Comparison of ENCODE assay signal across 8 cellular contexts in the genomic region with DNA sequence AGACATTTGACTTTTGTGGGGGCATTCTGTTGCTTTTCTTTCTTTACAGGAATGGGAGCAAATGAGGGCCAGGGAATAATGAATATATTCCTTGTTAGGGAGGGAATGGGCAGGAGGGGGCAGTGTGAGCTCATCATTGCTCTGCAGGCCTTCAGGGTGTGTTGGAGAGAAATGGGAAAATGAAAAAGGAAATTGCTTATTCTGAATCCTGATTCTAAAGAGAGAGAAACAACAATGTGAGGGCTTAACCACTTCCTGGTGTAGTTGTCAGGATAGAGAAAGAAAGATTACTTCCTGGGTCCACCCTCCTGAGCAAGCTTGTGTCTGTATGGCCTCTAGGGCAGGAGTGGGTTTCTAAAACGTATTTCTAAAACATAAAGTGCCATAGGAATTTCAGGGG. TPM values are rescaled to one million over a fixed set of nuclear protein-coding genes. Genes with fewer than 3 reads are reported as not detected.
A peak's percentile ranks its signal among the peaks of the same experiment; 100 is the strongest.
DNase-seq lines count a peak whose midpoint lies in the region; ATAC-seq and TF ChIP-seq lines count a peak whose summit lies in the region.

No MANE protein-coding gene starts in this region.

- peak; percentile 66 for TF ChIP-seq CTCF in GM13977 (IDR thresholded peaks at IDR 0.05; ENCODE audit: extremely low read depth, insufficient read depth, missing control alignments)
- peak; percentile 74 for TF ChIP-seq CTCF in activated CD8-positive, alpha-beta T cell treated with anti-CD3 and anti-CD28 coated beads for 36 hours (IDR thresholded peaks at IDR 0.05)
- TF ChIP-seq CTCF in neural crest cell (conservative IDR thresholded peaks at IDR 0.05) = peak; percentile 71

- peaks cover 49% of the 10 kb centered on the region for H3K4me1 ChIP-seq in BLaER1

- peaks cover 2% of the 10 kb centered on the region; the same call in 1 of the 2 replicates for H3K9me3 ChIP-seq in BLaER1

- in situ Hi-C loops in GM13977 (cut with MboI; ENCODE audit: low pct_unique_long_range_greater_than_20kb, low sequenced_read_pairs, unreplicated experiment) = loop anchor here (5.0 to 25.0 kb wide), 2 partner anchors 109 to 179 kb away; no protein-coding TSS in a partner anchor

- H3K4me3 ChIP-seq in BLaER1 = no peak overlapping the region

- CTCF ChIA-PET in activated CD8-positive, alpha-beta T cell treated with anti-CD3 and anti-CD28 coated beads for 36 hours (lab: Charles Lee) = interaction anchor here (0.6 to 4.9 kb wide), 23 partner anchors 37 to 257 kb away, joined by 3 to 74 read pairs (median 5); a partner anchor contains a TSS

- peaks cover 61% of the 10 kb centered on the region for H3K4me1 Mint-ChIP-seq in activated CD8-positive, alpha-beta T cell treated with anti-CD3 and anti-CD28 coated beads for 36 hours (ENCODE audit: low read depth)
- peaks cover 12% of the 10 kb centered on the region for H3K4me1 Mint-ChIP-seq in neural crest cell

- peak; percentile 53 for ATAC-seq in activated CD8-positive, alpha-beta T cell treated with anti-CD3 and anti-CD28 coated beads for 36 hours
- ATAC-seq in GM18867 (IDR thresholded peaks at IDR 0.05; ENCODE audit: unreplicated experiment) = no peak

- H3K9ac ChIP-seq in BLaER1 = 0 out of 2 replicates have a peak overlapping the region, but pooled peaks have one; percentile 27

- peak overlapping the region; percentile 54 for H3K4me3 Mint-ChIP-seq in activated CD8-positive, alpha-beta T cell treated with anti-CD3 and anti-CD28 coated beads for 36 hours
- H3K4me3 Mint-ChIP-seq in neural crest cell = no peak overlapping the region

- DNase-seq in GM13977 (ENCODE audit: low spot score) = peak; percentile 46
- DNase-seq in NCI-H2029 (lab: John Stamatoyannopoulos, UW) = peak; percentile 77
- peak; percentile 42 for DNase-seq in activated CD8-positive, alpha-beta T cell treated with anti-CD3 and anti-CD28 coated beads for 36 hours
- peak; percentile 40 for DNase-seq in fibroblast of peridontal ligament (ENCODE audit: extremely low read depth)
- DNase-seq in neural crest cell (ENCODE audit: low read depth, low spot score) = peak; percentile 27
- DNase-seq in dedifferentiated amniotic fluid mesenchymal stem cell (ENCODE audit: extremely low spot score) = no peak

- H3K27ac Mint-ChIP-seq in activated CD8-positive, alpha-beta T cell treated with anti-CD3 and anti-CD28 coated beads for 36 hours = peak overlapping the region; percentile 85
- peak overlapping the region; percentile 32 for H3K27ac Mint-ChIP-seq in neural crest cell (ENCODE audit: unreplicated experiment)

- peaks cover 7% of the 10 kb centered on the region for H3K9me3 Mint-ChIP-seq in activated CD8-positive, alpha-beta T cell treated with anti-CD3 and anti-CD28 coated beads for 36 hours
- no peaks in the 10 kb centered on the region for H3K9me3 Mint-ChIP-seq in neural crest cell

- peaks cover 12% of the 10 kb centered on the region for H3K36me3 Mint-ChIP-seq in activated CD8-positive, alpha-beta T cell treated with anti-CD3 and anti-CD28 coated beads for 36 hours (ENCODE audit: low read depth)
- H3K36me3 Mint-ChIP-seq in neural crest cell (ENCODE audit: low read depth) = peaks cover 17% of the 10 kb centered on the region

- H3K36me3 ChIP-seq in BLaER1 = peaks cover 49% of the 10 kb centered on the region

- peak overlapping the region; percentile 64 for H3K27ac ChIP-seq in BLaER1

- peak overlapping the region; percentile 65 for H3K4me2 ChIP-seq in BLaER1

- H4K20me1 ChIP-seq in BLaER1 = no peaks in the 10 kb centered on the region

- intact Hi-C loops in activated CD8-positive, alpha-beta T cell treated with anti-CD3 and anti-CD28 coated beads for 36 hours (cut with micrococcal nuclease) = loop anchor here (1.0 to 5.0 kb wide), 2 partner anchors 44 to 179 kb away; no protein-coding TSS in a partner anchor

- POLR2A ChIA-PET in activated CD8-positive, alpha-beta T cell treated with anti-CD3 and anti-CD28 coated beads for 36 hours (lab: Charles Lee) = interaction anchor here (0.7 to 5.9 kb wide), 7 partner anchors 10 to 184 kb away, joined by 3 to 23 read pairs (median 3); a partner anchor contains a TSS

- H3K27me3 ChIP-seq in BLaER1 = no peaks in the 10 kb centered on the region

- no peaks in the 10 kb centered on the region for H3K27me3 Mint-ChIP-seq in activated CD8-positive, alpha-beta T cell treated with anti-CD3 and anti-CD28 coated beads for 36 hours
- H3K27me3 Mint-ChIP-seq in neural crest cell (ENCODE audit: low read depth) = no peaks in the 10 kb centered on the region

RNA-seq across cellular contexts. Expression of a gene that starts 28.3 kb away (rescaled TPM):
- under 1 TPM; 0.16 to 0.40 TPM for total RNA-seq in activated CD8-positive, alpha-beta T cell treated with anti-CD3 and anti-CD28 coated beads for 36 hours
- 106 and 109 TPM in 2 replicates for total RNA-seq in neural crest cell

Comparison
In these comparisons a context has a peak if more than half of its experiments do, and no peak if none do; other contexts are left out.
1. RNA of a gene that starts 28.3 kb away (total RNA-seq): 106 to 109 TPM in neural crest cell; 0.16 to 0.40 TPM in activated CD8-positive, alpha-beta T cell treated with anti-CD3 and anti-CD28 coated beads for 36 hours; every median in the first group is over 10 times any median in the second.
2. Peak in every context shown above with its lines, with median percentiles within 50 percentile points of each other: CTCF ChIP-seq.